Comparison of ENCODE assay signal across 1 cellular context in the genomic region with DNA sequence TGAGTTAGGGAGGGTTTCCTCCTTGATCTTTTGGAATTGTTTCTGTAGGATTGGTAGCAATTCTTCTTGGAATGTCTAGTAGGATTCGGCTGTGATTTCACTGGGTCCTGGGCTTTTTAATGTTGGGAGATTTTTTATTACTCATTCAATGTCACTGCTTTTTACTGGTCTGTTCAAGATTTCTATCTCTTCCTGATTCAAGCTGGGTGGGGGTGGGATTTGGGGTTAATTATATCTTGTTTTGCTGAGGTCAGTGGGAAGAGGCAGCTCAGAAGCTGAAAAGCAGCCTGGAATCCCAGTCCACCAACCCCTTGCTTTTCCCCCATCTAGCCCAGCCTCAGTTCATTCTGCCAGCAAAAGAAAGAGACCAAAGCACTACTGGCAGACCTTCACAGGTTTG.
TF ChIP-seq lines count a peak whose summit lies in the region.

No MANE protein-coding gene starts in this region.

TF ChIP-seq in SK-N-SH, 30 proteins besides CTCF, POLR2A, EP300 and RAD21 (continued from another document):
- TF ChIP-seq, protein P1, sequence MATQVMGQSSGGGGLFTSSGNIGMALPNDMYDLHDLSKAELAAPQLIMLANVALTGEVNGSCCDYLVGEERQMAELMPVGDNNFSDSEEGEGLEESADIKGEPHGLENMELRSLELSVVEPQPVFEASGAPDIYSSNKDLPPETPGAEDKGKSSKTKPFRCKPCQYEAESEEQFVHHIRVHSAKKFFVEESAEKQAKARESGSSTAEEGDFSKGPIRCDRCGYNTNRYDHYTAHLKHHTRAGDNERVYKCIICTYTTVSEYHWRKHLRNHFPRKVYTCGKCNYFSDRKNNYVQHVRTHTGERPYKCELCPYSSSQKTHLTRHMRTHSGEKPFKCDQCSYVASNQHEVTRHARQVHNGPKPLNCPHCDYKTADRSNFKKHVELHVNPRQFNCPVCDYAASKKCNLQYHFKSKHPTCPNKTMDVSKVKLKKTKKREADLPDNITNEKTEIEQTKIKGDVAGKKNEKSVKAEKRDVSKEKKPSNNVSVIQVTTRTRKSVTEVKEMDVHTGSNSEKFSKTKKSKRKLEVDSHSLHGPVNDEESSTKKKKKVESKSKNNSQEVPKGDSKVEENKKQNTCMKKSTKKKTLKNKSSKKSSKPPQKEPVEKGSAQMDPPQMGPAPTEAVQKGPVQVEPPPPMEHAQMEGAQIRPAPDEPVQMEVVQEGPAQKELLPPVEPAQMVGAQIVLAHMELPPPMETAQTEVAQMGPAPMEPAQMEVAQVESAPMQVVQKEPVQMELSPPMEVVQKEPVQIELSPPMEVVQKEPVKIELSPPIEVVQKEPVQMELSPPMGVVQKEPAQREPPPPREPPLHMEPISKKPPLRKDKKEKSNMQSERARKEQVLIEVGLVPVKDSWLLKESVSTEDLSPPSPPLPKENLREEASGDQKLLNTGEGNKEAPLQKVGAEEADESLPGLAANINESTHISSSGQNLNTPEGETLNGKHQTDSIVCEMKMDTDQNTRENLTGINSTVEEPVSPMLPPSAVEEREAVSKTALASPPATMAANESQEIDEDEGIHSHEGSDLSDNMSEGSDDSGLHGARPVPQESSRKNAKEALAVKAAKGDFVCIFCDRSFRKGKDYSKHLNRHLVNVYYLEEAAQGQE (IDR thresholded peaks at IDR 0.05; ENCODE audit: low read depth, low read length): no peak
- TF ChIP-seq CHD2 (IDR thresholded peaks at IDR 0.05; ENCODE audit: low read length, partially characterized antibody) (no peak), GABPA (IDR thresholded peaks at IDR 0.05; ENCODE audit: low read depth) (no peak), ELF1 (IDR thresholded peaks at IDR 0.05) (no peak), POLR2AphosphoS5 (IDR thresholded peaks at IDR 0.05; ENCODE audit: low read depth, low read length) (no peak), YY1 (IDR thresholded peaks at IDR 0.05; ENCODE audit: low read depth) (no peak), RXRA (IDR thresholded peaks at IDR 0.05; ENCODE audit: borderline replicate concordance, low read depth) (no peak), NFIC (IDR thresholded peaks at IDR 0.05; ENCODE audit: borderline replicate concordance) (no peak; the same call in 1 of the 2 replicates)
- TF ChIP-seq, protein P2, sequence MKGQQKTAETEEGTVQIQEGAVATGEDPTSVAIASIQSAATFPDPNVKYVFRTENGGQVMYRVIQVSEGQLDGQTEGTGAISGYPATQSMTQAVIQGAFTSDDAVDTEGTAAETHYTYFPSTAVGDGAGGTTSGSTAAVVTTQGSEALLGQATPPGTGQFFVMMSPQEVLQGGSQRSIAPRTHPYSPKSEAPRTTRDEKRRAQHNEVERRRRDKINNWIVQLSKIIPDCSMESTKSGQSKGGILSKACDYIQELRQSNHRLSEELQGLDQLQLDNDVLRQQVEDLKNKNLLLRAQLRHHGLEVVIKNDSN (IDR thresholded peaks at IDR 0.05; ENCODE audit: borderline replicate concordance, low read depth): no peak
